1 cellular context compared by ENCODE assay signal in genomic region chr2:71130325-71131260, GRCh38.
TF ChIP-seq lines count a peak whose summit lies in the region.

Gene MPHOSPH10, plus strand, starts transcription at chr2:71130634. Its CDS starts 32 bp downstream, at chr2:71130666.

TF ChIP-seq in K562, 482 proteins besides CTCF, POLR2A, EP300 and RAD21 (continued from another document and continues in another):
- no peak for TF ChIP-seq E4F1 (CRISPR knock-in tag; IDR thresholded peaks at IDR 0.05; ENCODE audit: borderline replicate concordance)
- no peak for TF ChIP-seq ZNF780A (CRISPR knock-in tag; IDR thresholded peaks at IDR 0.05)
- TF ChIP-seq LARP7 (IDR thresholded peaks at IDR 0.05): no peak
- TF ChIP-seq HMG20A (CRISPR knock-in tag; conservative IDR thresholded peaks at IDR 0.05): no peak
- no peak for TF ChIP-seq FIP1L1 (IDR thresholded peaks at IDR 0.05; ENCODE audit: low read depth, low read length, poor library complexity, severe bottlenecking)
- peak; percentile 68 for TF ChIP-seq MBD2 (IDR thresholded peaks at IDR 0.05; ENCODE audit: borderline replicate concordance, low read depth)
- no peak for TF ChIP-seq SMARCC2 (IDR thresholded peaks at IDR 0.05; ENCODE audit: low read depth)
- peak; percentile 47; the same call in 1 of the 2 replicates for TF ChIP-seq CGGBP1 (CRISPR knock-in tag; IDR thresholded peaks at IDR 0.05)
- TF ChIP-seq PTBP1 (IDR thresholded peaks at IDR 0.05; ENCODE audit: low read depth, low read length): no peak
- no peak for TF ChIP-seq ZNF23 (CRISPR knock-in tag; IDR thresholded peaks at IDR 0.05)
- TF ChIP-seq RREB1 (CRISPR knock-in tag; IDR thresholded peaks at IDR 0.05): no peak
- no peak for TF ChIP-seq SP2 (IDR thresholded peaks at IDR 0.05; ENCODE audit: extremely low read depth, low read depth, low read length, poor library complexity, severe bottlenecking)
- TF ChIP-seq ZNF785 (CRISPR knock-in tag; IDR thresholded peaks at IDR 0.05): no peak
- TF ChIP-seq ZNF512 (tag; IDR thresholded peaks at IDR 0.05): no peak
- no peak for TF ChIP-seq ZNF277 (CRISPR knock-in tag; IDR thresholded peaks at IDR 0.05; ENCODE audit: borderline replicate concordance)
- TF ChIP-seq STAT6 (CRISPR knock-in tag; IDR thresholded peaks at IDR 0.05): peak; percentile 84; the same call in 1 of the 2 replicates
- TF ChIP-seq TFAP4 (CRISPR knock-in tag; IDR thresholded peaks at IDR 0.05; ENCODE audit: borderline replicate concordance): peak; percentile 70
- no peak for TF ChIP-seq NCOA2 (IDR thresholded peaks at IDR 0.05; ENCODE audit: partially characterized antibody in 2 of 2)
- peak; percentile 99 for TF ChIP-seq ZBTB40 (IDR thresholded peaks at IDR 0.05)
- TF ChIP-seq ZBTB40 (CRISPR knock-in tag; IDR thresholded peaks at IDR 0.05): no peak
- no peak for TF ChIP-seq SMARCA5 (IDR thresholded peaks at IDR 0.05)
- no peak; the same call in 1 of the 2 replicates for TF ChIP-seq ELF2 (CRISPR knock-in tag; IDR thresholded peaks at IDR 0.05)
